27 cellular contexts compared by ENCODE assay signal in the genomic region with DNA sequence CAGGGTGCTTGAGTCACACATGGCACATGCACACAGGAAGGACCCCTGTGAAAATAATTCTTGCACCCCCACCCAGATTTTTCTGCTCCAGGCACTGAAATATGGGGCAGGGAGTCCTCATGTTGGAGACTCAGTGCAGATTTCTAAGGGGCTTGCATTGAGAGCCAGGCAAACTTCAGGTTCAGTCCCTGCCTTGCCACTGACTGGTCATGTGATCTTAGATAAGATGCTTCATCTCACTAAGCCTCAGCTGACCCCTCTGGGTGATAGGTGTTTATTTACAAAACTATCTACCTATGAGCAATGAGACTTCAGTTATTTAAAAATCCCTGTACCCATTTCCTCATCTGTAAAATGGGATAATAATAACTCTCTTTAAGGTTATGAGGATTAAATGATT. TPM values are rescaled to one million over a fixed set of nuclear protein-coding genes. Genes with fewer than 3 reads are reported as not detected.
"Had no signal": no experiment of that assay in that cellular context is flagged by ENCODE, and none has a peak within 500 bp of the region (broad histone marks: within the 10 kb centered on the region; RNA-seq: fewer than 3 reads in every experiment).

No MANE protein-coding gene starts in this region.

- DNase-seq: dermis blood vessel endothelial cell; dorsolateral prefrontal cortex; effector CD4-positive, alpha-beta T cell; effector memory CD4-positive, alpha-beta T cell; esophagus squamous epithelium; foreskin fibroblast; foreskin melanocyte; gastrocnemius medialis; glutamatergic neuron; head of caudate nucleus; heart right ventricle; hippocampal formation; left cardiac atrium; left lung; left ventricle myocardium superior; lower lobe of right lung; mesenchymal stem cell; mucosa of descending colon had no signal

- H3K4me1 ChIP-seq: esophagus squamous epithelium, gastrocnemius medialis, heart right ventricle, left lung, lower lobe of right lung had no signal

- H3K4me1 Mint-ChIP-seq: mesothelial cell of epicardium had no signal

- H3K36me3 Mint-ChIP-seq: mesothelial cell of epicardium had no signal

- H3K27me3 ChIP-seq: dorsolateral prefrontal cortex, esophagus squamous epithelium, gastrocnemius medialis, left lung had no signal

- H3K36me3 ChIP-seq: esophagus squamous epithelium, gastrocnemius medialis, heart right ventricle, left lung, lower lobe of right lung had no signal

- H3K27ac Mint-ChIP-seq: mesothelial cell of epicardium had no signal

- H3K4me3 Mint-ChIP-seq: mesothelial cell of epicardium had no signal

- H3K4me3 ChIP-seq: coronary artery, dorsolateral prefrontal cortex, esophagus squamous epithelium, gastrocnemius medialis, heart right ventricle, left lung, lower lobe of right lung, mucosa of descending colon had no signal

- ATAC-seq: gastrocnemius medialis, heart right ventricle, left cardiac atrium, left lung, left ventricle myocardium superior, lower lobe of right lung, mucosa of descending colon had no signal

- FAIRE-seq: colon, endothelial cell of umbilical vein, islet of Langerhans, keratinocyte had no signal

- H3K27ac ChIP-seq: coronary artery, dorsolateral prefrontal cortex, esophagus squamous epithelium, gastrocnemius medialis, heart right ventricle, left lung, lower lobe of right lung had no signal

- H3K9me3 ChIP-seq: esophagus squamous epithelium, gastrocnemius medialis, heart right ventricle, left lung, lower lobe of right lung, mucosa of descending colon had no signal

RNA-seq across cellular contexts. Expression of gene C3orf80, which starts 30.1 kb away (rescaled TPM):
- total RNA-seq: dermis blood vessel endothelial cell, endothelial cell of umbilical vein, epithelial cell of proximal tubule, glomerular endothelial cell, lung microvascular endothelial cell, mesothelial cell of epicardium had no signal
- polyA plus RNA-seq: keratinocyte had no signal
